In the genomic region with DNA sequence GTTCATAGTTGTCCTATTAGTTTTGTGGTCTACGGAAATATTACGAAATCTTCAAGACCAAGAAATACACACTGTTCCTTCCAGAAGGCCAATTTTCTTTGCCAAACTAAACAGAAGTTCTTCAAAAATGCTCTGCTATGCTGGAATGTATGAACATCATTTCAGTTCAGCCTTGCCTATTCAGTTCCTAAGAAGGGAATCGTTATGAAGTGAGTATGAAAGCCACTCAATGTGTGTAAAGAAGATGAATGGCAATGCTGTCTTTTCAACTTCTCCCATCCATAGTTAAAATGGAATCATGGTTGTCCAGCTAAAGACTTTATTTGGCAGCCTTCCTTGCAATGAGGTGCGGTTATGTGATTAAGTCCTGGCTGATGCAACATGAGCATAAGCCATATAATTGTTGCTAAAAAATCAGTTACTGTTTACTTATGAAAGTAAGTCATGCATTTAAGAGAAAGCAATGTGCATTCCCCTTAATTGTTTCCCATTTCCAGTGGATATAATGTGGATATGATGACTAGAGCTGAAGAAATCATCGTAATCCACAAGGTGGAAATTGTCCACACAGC, we compare ENCODE assay signal across 12 cellular contexts.
DNase-seq lines count a peak whose midpoint lies in the region; ATAC-seq, FAIRE-seq and TF ChIP-seq lines count a peak whose summit lies in the region.
"Had no signal": no experiment of that assay in that cellular context is flagged by ENCODE, and none has a peak within 500 bp of the region (broad histone marks: within the 10 kb centered on the region; RNA-seq: fewer than 3 reads in every experiment).

No MANE protein-coding gene starts in this region.

- H3K4me3 ChIP-seq in SJSA1: no peak overlapping the region
- no peak overlapping the region for H3K4me3 ChIP-seq in fibroblast of the aortic adventitia (ENCODE audit: low read depth, low read length)
- H3K4me3 ChIP-seq: colonic mucosa had no signal

- no peak for TF ChIP-seq CTCF in fibroblast of the aortic adventitia (IDR thresholded peaks at IDR 0.05; ENCODE audit: insufficient read depth, low read length)
- TF ChIP-seq CTCF in GM10248 (IDR thresholded peaks at IDR 0.05; ENCODE audit: control extremely low read depth, extremely low read depth, low read depth, missing control alignments): no peak

- H3K27ac ChIP-seq in SJSA1: peak overlapping the region; percentile 51
- H3K27ac ChIP-seq: colonic mucosa had no signal

- POLR2A ChIA-PET in GM10248 (lab: Yijun Ruan, JAX): no interaction called here

- no peak for FAIRE-seq in GM12891 (lab: Jason Lieb, UNC)

- ATAC-seq in GM18517 (IDR thresholded peaks at IDR 0.05; ENCODE audit: unreplicated experiment): no peak

- H3K36me3 ChIP-seq in SJSA1: no peaks in the 10 kb centered on the region
- H3K36me3 ChIP-seq: colonic mucosa had no signal

- peak; percentile 57 for DNase-seq in AG20443 (ENCODE audit: low spot score)
- no peak for DNase-seq in SJSA1 (ENCODE audit: low read depth in 1 of 2, low spot score in 2 of 2)
- DNase-seq in fibroblast of the aortic adventitia (ENCODE audit: low read depth): peak; percentile 98
- DNase-seq in pulmonary artery endothelial cell (ENCODE audit: low read depth, low spot score): peak; percentile 5
- DNase-seq in GM12891 (ENCODE audit: insufficient read length, low spot score): no peak
- DNase-seq in GM10248 (ENCODE audit: extremely low spot score): no peak
- no peak for DNase-seq in MV-4-11 (lab: John Stamatoyannopoulos, UW)
- DNase-seq: activated CD8-positive, alpha-beta memory T cell treated with anti-CD3 and anti-CD28 coated beads, Interleukin-2, amount 50 U/mL, for 4 hours; colonic mucosa; NCI-H82; T-helper 2 cell had no signal

- no peaks in the 10 kb centered on the region for H3K27me3 ChIP-seq in SJSA1 (replicated peaks)
- H3K27me3 ChIP-seq: colonic mucosa had no signal

- H3K4me1 ChIP-seq in SJSA1 (replicated peaks): peaks cover 10% of the 10 kb centered on the region
- H3K4me1 ChIP-seq: colonic mucosa had no signal

- CTCF ChIA-PET in GM10248 (lab: Yijun Ruan, JAX): interaction anchor here (1.9 to 3.1 kb wide), 2 partner anchors 11 to 14 kb away, joined by 4 to 8 read pairs; no protein-coding TSS in a partner anchor

- H3K9me3 ChIP-seq in SJSA1 (replicated peaks): no peaks in the 10 kb centered on the region
- H3K9me3 ChIP-seq: colonic mucosa had no signal

- no peak for TF ChIP-seq POLR2A in GM12891 (IDR thresholded peaks at IDR 0.05; ENCODE audit: low read depth, low read length)

TF ChIP-seq in GM12891, 5 proteins besides CTCF, POLR2A, EP300 and RAD21:
- TF ChIP-seq PAX5 (IDR thresholded peaks at IDR 0.05; ENCODE audit: insufficient read depth, low read length, severe bottlenecking) (no peak), POLR2AphosphoS5 (IDR thresholded peaks at IDR 0.05; ENCODE audit: low read depth, low read length) (no peak), SPI1 (IDR thresholded peaks at IDR 0.05; ENCODE audit: low read depth, low read length) (no peak), POU2F2 (IDR thresholded peaks at IDR 0.05; ENCODE audit: low read depth, low read length) (no peak), TAF1 (IDR thresholded peaks at IDR 0.05; ENCODE audit: low read depth, low read length) (no peak)

Comparison
In these comparisons a context has a peak if more than half of its experiments do, and no peak if none do; other contexts are left out.
1. DNase-seq: peak in AG20443 (single experiment), fibroblast of the aortic adventitia (single experiment) and pulmonary artery endothelial cell (single experiment); none in SJSA1 (0 of 2), GM12891 (single experiment), GM10248 (single experiment) and MV-4-11 (single experiment).